9 cellular contexts compared by ENCODE assay signal in genomic region chr12:116164976-116165425, GRCh38.
DNase-seq lines count a peak whose midpoint lies in the region; TF ChIP-seq lines count a peak whose summit lies in the region.
"Had no signal": no experiment of that assay in that cellular context is flagged by ENCODE, and none has a peak within 500 bp of the region (broad histone marks: within the 10 kb centered on the region; RNA-seq: fewer than 3 reads in every experiment).

No MANE protein-coding gene starts in this region.

- H3K4me3 ChIP-seq in fibroblast of pulmonary artery (replicated peaks; ENCODE audit: low read depth, low read length), result no peak overlapping the region
- H3K4me3 ChIP-seq: right lobe of liver had no signal

- DNase-seq in HCEC 1CT (peak; percentile 74), RPMI7951 (ENCODE audit: low read depth) (peak; percentile 60), fibroblast of pulmonary artery (ENCODE audit: low read depth) (peak; percentile 47), renal cortical epithelial cell (ENCODE audit: low read depth) (peak; percentile 66), cerebellar nuclear complex (lab: John Stamatoyannopoulos, UW) (no peak)
- no peak for DNase-seq in stimulated activated CD4-positive, alpha-beta T cell treated with anti-CD3 and anti-CD28 coated beads, Interleukin-4, amount 100 ng/mL, for 4 hours
- no peak for DNase-seq in activated CD4-positive, alpha-beta T cell treated with anti-CD3 and anti-CD28 coated beads, Interleukin-2, amount 50 U/mL, for 48 hours
- DNase-seq: amygdala, right lobe of liver had no signal

- no peak for TF ChIP-seq CTCF in fibroblast of pulmonary artery (IDR thresholded peaks at IDR 0.05; ENCODE audit: low read length, missing control alignments)

Comparison
In these comparisons a context has a peak if more than half of its experiments do, and no peak if none do; other contexts are left out.
1. DNase-seq: peak in HCEC 1CT (single experiment), RPMI7951 (single experiment), fibroblast of pulmonary artery (single experiment) and renal cortical epithelial cell (single experiment); none in stimulated activated CD4-positive, alpha-beta T cell treated with anti-CD3 and anti-CD28 coated beads, Interleukin-4, amount 100 ng/mL, for 4 hours (0 of 2), cerebellar nuclear complex (0 of 2) and activated CD4-positive, alpha-beta T cell treated with anti-CD3 and anti-CD28 coated beads, Interleukin-2, amount 50 U/mL, for 48 hours (0 of 2).